Comparison of ENCODE assay signal across 9 cellular contexts in the genomic region with DNA sequence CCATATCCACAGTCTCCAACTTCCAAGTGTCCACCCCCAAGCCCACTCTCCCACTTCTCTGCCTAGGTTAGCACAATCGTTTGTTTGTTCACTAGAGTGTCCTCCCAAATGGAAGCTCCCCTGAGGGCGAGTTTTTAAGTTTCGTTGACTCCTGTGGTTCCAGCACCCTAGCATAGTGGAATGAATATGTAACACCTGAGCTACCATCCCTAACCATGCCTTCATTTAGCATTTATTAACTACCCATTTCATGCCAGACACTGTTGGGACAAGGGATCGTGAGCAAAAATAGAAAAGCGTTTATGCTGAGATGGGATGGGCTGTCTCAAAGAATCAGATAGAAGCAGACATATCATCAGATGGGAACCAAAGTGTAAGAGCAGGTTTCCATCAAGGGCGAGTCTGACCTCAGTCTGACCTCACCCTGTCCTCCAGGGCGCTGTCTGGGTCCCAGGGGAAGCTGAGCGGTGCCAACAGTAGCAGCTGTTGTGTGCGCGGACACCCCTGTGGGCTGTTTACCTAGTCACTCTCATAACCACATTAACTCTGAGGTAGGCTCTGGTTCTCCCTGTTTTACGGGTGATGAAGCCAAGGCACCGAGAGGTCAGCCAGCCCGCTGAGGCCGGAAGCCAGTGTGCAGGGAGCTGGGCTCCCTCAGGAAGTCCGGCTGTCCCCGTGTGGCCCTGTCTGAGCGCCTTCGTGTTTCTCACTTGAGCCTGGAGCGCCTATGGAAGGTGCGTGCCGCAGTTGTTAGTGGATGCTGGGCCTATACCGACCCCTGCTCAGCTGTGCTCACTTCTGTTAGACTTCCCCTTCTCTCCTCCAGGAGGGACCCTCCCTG. TPM values are rescaled to one million over a fixed set of nuclear protein-coding genes. Genes with fewer than 3 reads are reported as not detected.
DNase-seq lines count a peak whose midpoint lies in the region; ATAC-seq and TF ChIP-seq lines count a peak whose summit lies in the region.
"Had no signal": no experiment of that assay in that cellular context is flagged by ENCODE, and none has a peak within 500 bp of the region (broad histone marks: within the 10 kb centered on the region; RNA-seq: fewer than 3 reads in every experiment).

No MANE protein-coding gene starts in this region.

- H3K4me1 Mint-ChIP-seq in type B pancreatic cell (ENCODE audit: unreplicated experiment) = peaks cover 13% of the 10 kb centered on the region

- peaks cover 15 to 16% of the 10 kb centered on the region in 2 donors for H3K36me3 Mint-ChIP-seq in activated naive CD4-positive, alpha-beta T cell treated with anti-CD3 and anti-CD28 coated beads, Interleukin-2, amount 50 U/mL, for 72 hours
- H3K36me3 Mint-ChIP-seq in type B pancreatic cell = peaks cover 22% of the 10 kb centered on the region

- peak overlapping the region; percentile 86 for H3K27ac ChIP-seq in VCaP

- no peak for DNase-seq in activated naive CD4-positive, alpha-beta T cell treated with anti-CD3 and anti-CD28 coated beads, Interleukin-2, amount 50 U/mL, for 72 hours (ENCODE audit: low spot score in 2 of 2)
- DNase-seq in activated naive CD4-positive, alpha-beta T cell (lab: John Stamatoyannopoulos, UW) = no peak
- DNase-seq in left kidney (ENCODE audit: low read depth, low spot score) = peak; percentile 52
- no peak for DNase-seq in type B pancreatic cell (ENCODE audit: extremely low spot score, unreplicated experiment)
- DNase-seq in GOT3 (lab: John Stamatoyannopoulos, UW) = no peak
- DNase-seq in stimulated activated CD4-positive, alpha-beta T cell treated with anti-CD3 and anti-CD28 coated beads, Interleukin-2, amount 100 ng/mL, for 24 hours = no peak
- DNase-seq: activated CD4-positive, alpha-beta T cell treated with anti-CD3 and anti-CD28 coated beads, Interleukin-2, amount 10 ng/mL, durations not matched to agents 7 days and 5 days had no signal

- no peaks in the 10 kb centered on the region for H3K9me3 Mint-ChIP-seq in activated naive CD4-positive, alpha-beta T cell treated with anti-CD3 and anti-CD28 coated beads, Interleukin-2, amount 50 U/mL, for 72 hours
- H3K9me3 Mint-ChIP-seq in type B pancreatic cell = no peaks in the 10 kb centered on the region
- H3K9me3 Mint-ChIP-seq: activated CD4-positive, alpha-beta T cell treated with anti-CD3 and anti-CD28 coated beads, Interleukin-2, amount 10 ng/mL, durations not matched to agents 7 days and 5 days had no signal

- H3K27me3 Mint-ChIP-seq in type B pancreatic cell = no peaks in the 10 kb centered on the region
- H3K27me3 Mint-ChIP-seq: activated CD4-positive, alpha-beta T cell treated with anti-CD3 and anti-CD28 coated beads, Interleukin-2, amount 10 ng/mL, durations not matched to agents 7 days and 5 days had no signal

- TF ChIP-seq CTCF in VCaP (conservative IDR thresholded peaks at IDR 0.05) = no peak
- TF ChIP-seq CTCF in type B pancreatic cell (conservative IDR thresholded peaks at IDR 0.05) = no peak

- peak overlapping the region; percentile 9 to 19 for H3K27ac Mint-ChIP-seq in activated naive CD4-positive, alpha-beta T cell treated with anti-CD3 and anti-CD28 coated beads, Interleukin-2, amount 50 U/mL, for 72 hours
- peak overlapping the region; percentile 69 for H3K27ac Mint-ChIP-seq in type B pancreatic cell
- H3K27ac Mint-ChIP-seq: activated CD4-positive, alpha-beta T cell treated with anti-CD3 and anti-CD28 coated beads, Interleukin-2, amount 10 ng/mL, durations not matched to agents 7 days and 5 days had no signal

- peak overlapping the region; percentile 62 for H3K4me3 Mint-ChIP-seq in type B pancreatic cell
- H3K4me3 Mint-ChIP-seq: activated CD4-positive, alpha-beta T cell treated with anti-CD3 and anti-CD28 coated beads, Interleukin-2, amount 10 ng/mL, durations not matched to agents 7 days and 5 days had no signal

- peak in 1 of 2 donors; percentile 20 for ATAC-seq in activated naive CD4-positive, alpha-beta T cell treated with anti-CD3 and anti-CD28 coated beads, Interleukin-2, amount 50 U/mL, for 72 hours
- no peak for ATAC-seq in GM18873 (IDR thresholded peaks at IDR 0.05; ENCODE audit: low FRiP score, unreplicated experiment)

RNA-seq across cellular contexts. Expression of gene CNP, which starts 6.2 kb away (rescaled TPM):
- total RNA-seq in activated naive CD4-positive, alpha-beta T cell treated with anti-CD3 and anti-CD28 coated beads, Interleukin-2, amount 50 U/mL, for 72 hours = 10 to 100 TPM; 63.1 to 85.3 TPM
- total RNA-seq in type B pancreatic cell (ENCODE audit: low replicate concordance) = 60.0 and 84.3 TPM in 2 replicates

RNA-seq across cellular contexts. Expression of gene ODAD4, which starts 42.4 kb away (rescaled TPM):
- 1 to 10 TPM; 1.2 to 2.0 TPM for total RNA-seq in activated naive CD4-positive, alpha-beta T cell treated with anti-CD3 and anti-CD28 coated beads, Interleukin-2, amount 50 U/mL, for 72 hours
- 1.9 and 4.5 TPM in 2 replicates for total RNA-seq in type B pancreatic cell (ENCODE audit: low replicate concordance)

RNA-seq across cellular contexts. Expression of gene DNAJC7, which starts 44.4 kb away (rescaled TPM):
- total RNA-seq in activated naive CD4-positive, alpha-beta T cell treated with anti-CD3 and anti-CD28 coated beads, Interleukin-2, amount 50 U/mL, for 72 hours = 100 to 1,000 TPM; 109 to 122 TPM
- 77.3 and 88.7 TPM in 2 replicates for total RNA-seq in type B pancreatic cell (ENCODE audit: low replicate concordance)

RNA-seq across cellular contexts. Expression of gene NKIRAS2, which starts 47.1 kb away (rescaled TPM):
- 10 to 100 TPM; 16.7 to 17.5 TPM for total RNA-seq in activated naive CD4-positive, alpha-beta T cell treated with anti-CD3 and anti-CD28 coated beads, Interleukin-2, amount 50 U/mL, for 72 hours
- 44.7 and 45.0 TPM in 2 replicates for total RNA-seq in type B pancreatic cell (ENCODE audit: low replicate concordance)

RNA-seq across cellular contexts. Expression of gene ACLY, which starts 54.0 kb away (rescaled TPM):
- total RNA-seq in activated naive CD4-positive, alpha-beta T cell treated with anti-CD3 and anti-CD28 coated beads, Interleukin-2, amount 50 U/mL, for 72 hours = 100 to 1,000 TPM; 140 to 187 TPM
- total RNA-seq in type B pancreatic cell (ENCODE audit: low replicate concordance) = 160 and 161 TPM in 2 replicates
